8 cellular contexts compared by ENCODE assay signal in the genomic region with DNA sequence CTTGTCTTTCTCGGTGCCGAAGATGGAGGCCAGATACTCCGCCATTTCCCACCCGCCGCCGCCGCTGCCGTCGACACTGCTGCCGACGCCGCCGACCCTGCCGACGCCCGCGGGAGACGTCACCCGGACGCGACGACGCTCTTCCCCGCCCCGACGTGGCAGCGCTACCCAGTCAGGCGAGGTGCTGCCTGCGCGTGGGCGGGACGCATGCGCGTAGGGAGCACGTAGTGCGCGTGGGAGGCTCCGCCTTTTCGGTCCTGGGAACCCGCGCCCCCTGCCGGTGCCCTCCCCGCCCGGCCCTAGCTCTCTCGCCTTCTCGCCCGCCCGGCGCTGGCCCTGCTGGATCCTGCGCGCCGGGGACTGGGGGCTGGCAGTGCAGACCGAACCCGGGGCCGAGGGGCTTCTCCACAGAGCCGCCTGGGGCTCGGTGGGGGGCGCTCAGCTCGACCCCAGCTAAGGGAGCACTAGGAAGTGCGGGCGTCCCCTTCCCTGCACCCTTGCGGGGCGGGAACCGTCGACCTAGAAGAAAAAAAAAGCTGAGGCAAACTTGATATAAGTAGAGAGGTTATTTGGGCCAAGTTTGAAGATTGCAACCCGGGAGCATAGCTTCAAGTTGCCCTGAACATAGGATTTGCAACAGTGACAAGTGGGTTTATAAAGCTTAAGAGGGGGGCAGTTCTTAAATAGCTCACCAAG.
DNase-seq lines count a peak whose midpoint lies in the region; ATAC-seq, FAIRE-seq and TF ChIP-seq lines count a peak whose summit lies in the region.
"Not testable (repeated sequence)": the region's sequence is repeated elsewhere in the genome, so short reads cannot be mapped to it uniquely, and the experiment has no call there.

No MANE protein-coding gene starts in this region.

- not testable (repeated sequence) for H3K79me2 ChIP-seq in K562 (ENCODE audit: control insufficient read depth, insufficient read depth, low read length)

- in situ Hi-C loops in K562 (cut with MboI) = not testable (repeated sequence)

- H3K4me3 ChIP-seq in BLaER1 treated with 17β-estradiol and CSF1 and Interleukin-3, amounts not matched to agents 10 nM and 100 nM = peak overlapping the region; percentile 62 to 75 (median 68); a peak in 19 of 20 replicates
- H3K4me3 ChIP-seq in K562 = peak overlapping the region; percentile 46; the same call in 1 of the 2 replicates
- not testable (repeated sequence) for H3K4me3 ChIP-seq in lower leg skin (ENCODE audit: low read depth, poor library complexity, severe bottlenecking)

- H2AFZ ChIP-seq in K562 (ENCODE audit: low read depth, low read length) = not testable (repeated sequence)

- intact Hi-C loops in K562 (cut with micrococcal nuclease); lower leg skin (cut with DNase I; ENCODE audit: low total_unique reads): not testable (repeated sequence)

- H3K27ac ChIP-seq in BLaER1 treated with 17β-estradiol and CSF1 and Interleukin-3, amounts not matched to agents 10 nM and 100 nM = peak overlapping the region; percentile 72 to 90 (median 87); a peak in 19 of 22 replicates
- H3K27ac ChIP-seq in K562 (ENCODE audit: extremely low read depth, low read depth, low read length) = not testable (repeated sequence)

- H3K4me2 ChIP-seq in BLaER1 treated with 17β-estradiol and CSF1 and Interleukin-3, amounts not matched to agents 10 nM and 100 nM; K562 (ENCODE audit: insufficient read depth, low read length): not testable (repeated sequence)

- not testable (repeated sequence) for TF ChIP-seq CTCF in K562 (IDR thresholded peaks at IDR 0.05 in 2 of 3, conservative IDR thresholded peaks at IDR 0.05 in 1 of 3; ENCODE audit: insufficient read depth in 2 of 3, low read depth in 1 of 3, low read length in 3 of 3); lower leg skin (IDR thresholded peaks at IDR 0.05)

- POLR2A ChIA-PET in K562 (lab: Yijun Ruan, JAX) = not testable (repeated sequence)

- H4K20me1 ChIP-seq in BLaER1 treated with 17β-estradiol and CSF1 and Interleukin-3, amounts not matched to agents 10 nM and 100 nM; K562 (replicated peaks; ENCODE audit: control insufficient read depth, insufficient read depth, low read length): not testable (repeated sequence)

- peak overlapping the region; percentile 82 to 92 (median 86); a peak in 21 of 22 replicates for H3K9ac ChIP-seq in BLaER1 treated with 17β-estradiol and CSF1 and Interleukin-3, amounts not matched to agents 10 nM and 100 nM
- H3K9ac ChIP-seq in K562 (ENCODE audit: insufficient read depth in 1 of 2, low read depth in 2 of 2, low read length in 2 of 2) = not testable (repeated sequence)

- CTCF ChIA-PET in K562 (lab: Yijun Ruan, JAX; ENCODE audit: low intra/inter-chr PET ratio) = not testable (repeated sequence)

- FAIRE-seq in K562 (lab: Jason Lieb, UNC) = not testable (repeated sequence)

- ATAC-seq in GM19372 (IDR thresholded peaks at IDR 0.05; ENCODE audit: low read depth, unreplicated experiment) = peak; percentile 89
- peak; percentile 70 for ATAC-seq in HG02623 (IDR thresholded peaks at IDR 0.05; ENCODE audit: unreplicated experiment)
- peak; percentile 91 for ATAC-seq in HG03439 (IDR thresholded peaks at IDR 0.05; ENCODE audit: unreplicated experiment)
- peak; percentile 89 for ATAC-seq in K562

- not testable (repeated sequence) for H3K36me3 ChIP-seq in BLaER1 treated with 17β-estradiol and CSF1 and Interleukin-3, amounts not matched to agents 10 nM and 100 nM; K562 (ENCODE audit: control insufficient read depth, insufficient read depth, low read length)

- not testable (repeated sequence) for H3K9me3 ChIP-seq in BLaER1 treated with 17β-estradiol and CSF1 and Interleukin-3, amounts not matched to agents 10 nM and 100 nM (replicated peaks in 1 of 11); K562 (replicated peaks; ENCODE audit: control insufficient read depth, insufficient read depth, low read depth, low read length)

- H3K9me1 ChIP-seq in K562 (ENCODE audit: control insufficient read depth, insufficient read depth, low read length) = not testable (repeated sequence)

- not testable (repeated sequence) for TF ChIP-seq EP300 in K562 (IDR thresholded peaks at IDR 0.05; ENCODE audit: low read length)

- BruUV-seq in K562 (replicated peaks; lab: Mats Ljungman, UMichigan) = not testable (repeated sequence)

- not testable (repeated sequence) for H3K27me3 ChIP-seq in BLaER1 treated with 17β-estradiol and CSF1 and Interleukin-3, amounts not matched to agents 10 nM and 100 nM; K562 (ENCODE audit: control insufficient read depth in 2 of 2, insufficient read depth in 2 of 2, low read length in 2 of 2)

- 0% methylated on average over 3 of the region's 66 CpGs for WGBS in K562 (ENCODE audit: insufficient coverage, low coverage, missing lambda C conversion rate)
- no CpG with 5 or more reads among the region's 66 CpGs for WGBS in lower leg skin, 2 donors

- TF ChIP-seq POLR2A in K562 (conservative IDR thresholded peaks at IDR 0.05); lower leg skin (IDR thresholded peaks at IDR 0.05): not testable (repeated sequence)

- peak; percentile 56 for DNase-seq in activated CD4-positive, alpha-beta T cell treated with anti-CD3 and anti-CD28 coated beads, Interleukin-2, amount 50 U/mL, for 1 hour
- DNase-seq in K562 (ENCODE audit: extremely low read depth in 1 of 4, low spot score in 3 of 4) = not testable (repeated sequence)
- DNase-seq in lower leg skin (ENCODE audit: low spot score in 2 of 2) = peak; percentile 31 to 84
- DNase-seq in stimulated activated CD4-positive, alpha-beta T cell treated with anti-CD3 and anti-CD28 coated beads, Interleukin-2, amount 100 ng/mL, for 48 hours = peak; percentile 15 to 65

- not testable (repeated sequence) for TF ChIP-seq RAD21 in K562 (CRISPR knock-in tag; conservative IDR thresholded peaks at IDR 0.05 in 1 of 2, IDR thresholded peaks at IDR 0.05 in 1 of 2)

- H3K4me1 ChIP-seq in BLaER1 treated with 17β-estradiol and CSF1 and Interleukin-3, amounts not matched to agents 10 nM and 100 nM; K562 (replicated peaks in 1 of 2; ENCODE audit: control insufficient read depth in 2 of 2, insufficient read depth in 2 of 2, low read length in 2 of 2): not testable (repeated sequence)

TF ChIP-seq in K562, 482 proteins besides CTCF, POLR2A, EP300 and RAD21:
- TF ChIP-seq POLR2G (IDR thresholded peaks at IDR 0.05; ENCODE audit: low read depth, low read length) = peak; percentile 57
- peak; percentile 38; the same call in 1 of the 2 replicates for TF ChIP-seq RBFOX2 (IDR thresholded peaks at IDR 0.05; ENCODE audit: low read depth, low read length)
- peak; percentile 66 for TF ChIP-seq CREB1 (IDR thresholded peaks at IDR 0.05)
- not testable (repeated sequence) for TF ChIP-seq CREB1 (CRISPR knock-in tag; IDR thresholded peaks at IDR 0.05); ATF1 (tag; IDR thresholded peaks at IDR 0.05)
- TF ChIP-seq HCFC1 (IDR thresholded peaks at IDR 0.05; ENCODE audit: low read depth, low read length) = peak; percentile 27; the same call in 1 of the 2 replicates
- peak; percentile 88 for TF ChIP-seq CREM (IDR thresholded peaks at IDR 0.05; ENCODE audit: low read depth)
- TF ChIP-seq ATF1 (CRISPR knock-in tag; IDR thresholded peaks at IDR 0.05) = peak; percentile 62
